In the genomic region with DNA sequence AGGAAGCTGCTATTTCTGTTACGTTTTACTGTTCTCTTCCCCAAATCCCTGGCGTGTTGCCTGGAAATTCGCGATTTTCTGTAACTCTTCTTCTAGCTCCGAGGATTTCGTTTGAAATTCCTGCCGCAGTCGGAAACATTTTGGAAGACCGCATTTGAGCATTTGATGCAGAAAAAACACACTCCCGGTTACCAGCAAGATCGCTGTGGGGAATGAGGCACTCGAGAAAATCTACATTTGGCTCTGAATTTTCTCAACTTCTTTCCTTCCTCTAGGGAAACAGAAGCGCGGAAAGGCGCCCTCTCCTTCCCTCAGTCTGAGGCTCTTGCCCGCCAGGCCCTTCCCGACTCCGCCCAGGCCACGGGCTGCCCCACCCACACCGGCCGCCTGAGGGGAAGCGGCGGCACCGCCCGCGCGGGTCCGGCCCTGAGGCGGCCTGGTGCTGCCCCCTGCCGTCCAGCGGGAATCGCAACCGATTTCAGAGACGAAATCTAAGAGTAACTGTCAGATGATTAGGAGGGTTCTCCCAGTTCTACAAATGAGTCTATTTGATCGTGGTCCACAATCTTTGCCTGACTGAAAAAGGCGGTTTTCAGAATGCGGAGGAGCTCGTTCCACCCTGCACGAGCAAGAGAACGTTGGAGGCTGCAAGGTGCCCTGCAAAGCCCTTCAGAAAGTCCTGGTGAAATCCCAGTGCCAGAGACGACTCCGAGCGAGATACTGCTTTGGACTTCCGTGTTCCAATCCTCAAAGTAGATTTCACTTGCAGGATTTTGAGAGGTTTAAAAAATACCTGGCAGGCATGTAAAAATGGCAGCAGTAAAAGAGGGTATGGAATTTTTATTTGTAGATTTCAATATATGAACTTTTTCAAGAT, we compare ENCODE assay signal across 7 cellular contexts.
DNase-seq lines count a peak whose midpoint lies in the region; ATAC-seq and TF ChIP-seq lines count a peak whose summit lies in the region.

No MANE protein-coding gene starts in this region.

- peak overlapping the region; percentile 50 for H3K4me3 ChIP-seq in astrocyte of the spinal cord (ENCODE audit: low read depth, low read length)
- peak overlapping the region; percentile 60 for H3K4me3 ChIP-seq in retinal pigment epithelial cell (ENCODE audit: low read length)

- in situ Hi-C loops in GM13977 (cut with MboI; ENCODE audit: low pct_unique_long_range_greater_than_20kb, low sequenced_read_pairs, unreplicated experiment) (loop anchor here (25.0 kb wide), 1 partner anchor 1144 kb away; no protein-coding TSS in a partner anchor), astrocyte of the spinal cord (cut with HindIII; ENCODE audit: low sequenced_read_pairs) (no loop called here)

- peak; percentile 94 for TF ChIP-seq CTCF in GM13977 (IDR thresholded peaks at IDR 0.05; ENCODE audit: extremely low read depth, insufficient read depth, missing control alignments)
- peak; percentile 82 for TF ChIP-seq CTCF in astrocyte of the spinal cord (IDR thresholded peaks at IDR 0.05; ENCODE audit: low read depth, low read length)
- TF ChIP-seq CTCF in retinal pigment epithelial cell (conservative IDR thresholded peaks at IDR 0.05; ENCODE audit: low read depth, low read length) = peak; percentile 83

- DNase-seq in GM13977 (ENCODE audit: low spot score) (peak; percentile 93), NCI-H1436 treated with DMSO at 0.1 percent for 48 hours (lab: John Stamatoyannopoulos, UW) (peak; percentile 52), T1000 (lab: John Stamatoyannopoulos, UW) (peak; percentile 98), astrocyte of the spinal cord (ENCODE audit: low read depth, low spot score) (peak; percentile 87), hippocampal formation (lab: John Stamatoyannopoulos, UW) (peak; percentile 84 to 89), retinal pigment epithelial cell (ENCODE audit: low read depth) (no peak)

- peak; percentile 100 for ATAC-seq in HG02852 (IDR thresholded peaks at IDR 0.05; ENCODE audit: unreplicated experiment)
